14 cellular contexts compared by ENCODE assay signal in genomic region chr16:49638696-49639629, GRCh38.
DNase-seq lines count a peak whose midpoint lies in the region; ATAC-seq and TF ChIP-seq lines count a peak whose summit lies in the region.
"Had no signal": no experiment of that assay in that cellular context is flagged by ENCODE, and none has a peak within 500 bp of the region (broad histone marks: within the 10 kb centered on the region; RNA-seq: fewer than 3 reads in every experiment).

No MANE protein-coding gene starts in this region.

- no peak for ATAC-seq in natural killer cell treated with Interleukin-12 subunit alpha and Interleukin-12 subunit beta and Interleukin-15 and Interleukin-18, amount 100 ng/mL, for 72 hours
- ATAC-seq in natural killer cell (no peak), left cardiac atrium (peak; percentile 52 to 76), aorta (ENCODE audit: low FRiP score) (peak; percentile 3), GM18502 (IDR thresholded peaks at IDR 0.05; ENCODE audit: poor library complexity, unreplicated experiment) (no peak), HG03025 (IDR thresholded peaks at IDR 0.05; ENCODE audit: low FRiP score, unreplicated experiment) (no peak)
- ATAC-seq: A549 had no signal

- H3K27me3 Mint-ChIP-seq in natural killer cell treated with Interleukin-12 subunit alpha and Interleukin-12 subunit beta and Interleukin-15 and Interleukin-18, amount 100 ng/mL, for 72 hours, result peaks cover 0 to 3% of the 10 kb centered on the region in 2 donors
- H3K27me3 Mint-ChIP-seq in natural killer cell (ENCODE audit: low read depth in 2 of 2), result no peaks in the 10 kb centered on the region

- no peaks in the 10 kb centered on the region for H3K36me3 ChIP-seq in ovary
- no peaks in the 10 kb centered on the region for H3K36me3 ChIP-seq in aorta (ENCODE audit: control insufficient read depth in 1 of 2, insufficient read depth in 2 of 2, low read length in 1 of 2)

- H3K27ac Mint-ChIP-seq in natural killer cell treated with Interleukin-12 subunit alpha and Interleukin-12 subunit beta and Interleukin-15 and Interleukin-18, amount 100 ng/mL, for 72 hours, result no peak overlapping the region
- H3K27ac Mint-ChIP-seq in natural killer cell, result no peak overlapping the region
- H3K27ac Mint-ChIP-seq: activated naive CD4-positive, alpha-beta T cell treated with anti-CD3 and anti-CD28 coated beads, Interleukin-2, amount 50 U/mL, for 24 hours; IgD-negative memory B cell had no signal

- H3K4me3 Mint-ChIP-seq in natural killer cell treated with Interleukin-12 subunit alpha and Interleukin-12 subunit beta and Interleukin-15 and Interleukin-18, amount 100 ng/mL, for 72 hours, result no peak overlapping the region
- no peak overlapping the region for H3K4me3 Mint-ChIP-seq in natural killer cell
- H3K4me3 Mint-ChIP-seq: activated naive CD4-positive, alpha-beta T cell treated with anti-CD3 and anti-CD28 coated beads, Interleukin-2, amount 50 U/mL, for 24 hours; IgD-negative memory B cell had no signal

- H3K27me3 ChIP-seq in ovary (no peaks in the 10 kb centered on the region), aorta (ENCODE audit: control insufficient read depth in 1 of 2, insufficient read depth in 2 of 2, low read length in 1 of 2) (no peaks in the 10 kb centered on the region)
- H3K27me3 ChIP-seq: thyroid gland had no signal

- H3K27ac ChIP-seq in ovary (peak overlapping the region in 1 of 2 donors; percentile 69), aorta (ENCODE audit: low read depth in 1 of 2, low read length in 2 of 2) (no peak overlapping the region)
- H3K27ac ChIP-seq: A549 had no signal

- intact Hi-C loops in natural killer cell (cut with micrococcal nuclease) (no loop called here), left cardiac atrium (cut with DNase I) (no loop called here), ovary (cut with DNase I) (no loop called here), aorta (cut with DNase I) (no loop called here)

- no peak overlapping the region for H3K4me3 ChIP-seq in ovary
- H3K4me3 ChIP-seq in aorta (ENCODE audit: low read length in 2 of 2), result no peak overlapping the region
- H3K4me3 ChIP-seq: A549, thyroid gland had no signal

- no peaks in the 10 kb centered on the region for H3K4me1 Mint-ChIP-seq in natural killer cell treated with Interleukin-12 subunit alpha and Interleukin-12 subunit beta and Interleukin-15 and Interleukin-18, amount 100 ng/mL, for 72 hours (ENCODE audit: low read depth in 2 of 2)
- H3K4me1 Mint-ChIP-seq in natural killer cell, result no peaks in the 10 kb centered on the region
- H3K4me1 Mint-ChIP-seq: activated naive CD4-positive, alpha-beta T cell treated with anti-CD3 and anti-CD28 coated beads, Interleukin-2, amount 50 U/mL, for 24 hours; IgD-negative memory B cell had no signal

- TF ChIP-seq EP300 in ovary (IDR thresholded peaks at IDR 0.05), result no peak

- H3K36me3 Mint-ChIP-seq in natural killer cell treated with Interleukin-12 subunit alpha and Interleukin-12 subunit beta and Interleukin-15 and Interleukin-18, amount 100 ng/mL, for 72 hours, result no peaks in the 10 kb centered on the region
- H3K36me3 Mint-ChIP-seq in natural killer cell, result no peaks in the 10 kb centered on the region
- H3K36me3 Mint-ChIP-seq: activated naive CD4-positive, alpha-beta T cell treated with anti-CD3 and anti-CD28 coated beads, Interleukin-2, amount 50 U/mL, for 24 hours; IgD-negative memory B cell had no signal

- no peaks in the 10 kb centered on the region for H3K9me3 Mint-ChIP-seq in natural killer cell treated with Interleukin-12 subunit alpha and Interleukin-12 subunit beta and Interleukin-15 and Interleukin-18, amount 100 ng/mL, for 72 hours
- H3K9me3 Mint-ChIP-seq in natural killer cell, result no peaks in the 10 kb centered on the region
- H3K9me3 Mint-ChIP-seq: activated naive CD4-positive, alpha-beta T cell treated with anti-CD3 and anti-CD28 coated beads, Interleukin-2, amount 50 U/mL, for 24 hours had no signal

- 19 to 34% (median 26%) methylated on average over 22 of the region's 22 CpGs for WGBS in ovary, 3 donors
- 61 to 63% methylated on average over 22 of the region's 22 CpGs for WGBS in aorta, 2 donors

- peak; percentile 18 for DNase-seq in natural killer cell treated with Interleukin-12 subunit alpha and Interleukin-12 subunit beta and Interleukin-15 and Interleukin-18, amount 100 ng/mL, for 72 hours (ENCODE audit: low spot score)
- no peak for DNase-seq in natural killer cell
- peak; percentile 51 for DNase-seq in left cardiac atrium
- DNase-seq in ovary, result peak in 4 of 5 donors; percentile 61 to 77 (median 66)
- peak in 1 of 2 donors; percentile 77 for DNase-seq in aorta
- no peak for DNase-seq in SHP77 (lab: John Stamatoyannopoulos, UW)
- DNase-seq: NCI-H748 treated with DMSO at 0.1 percent for 48 hours; stimulated activated CD4-positive, alpha-beta T cell treated with anti-CD3 and anti-CD28 coated beads, Interleukin-12 subunit alpha, Interleukin-12 subunit beta, amount 100 ng/mL, for 4 hours had no signal

- H3K4me1 ChIP-seq in ovary (ENCODE audit: insufficient read depth) (peaks cover 34% of the 10 kb centered on the region), aorta (ENCODE audit: control insufficient read depth in 1 of 2, insufficient read depth in 2 of 2, low read length in 2 of 2) (no peaks in the 10 kb centered on the region)
- H3K4me1 ChIP-seq: A549 had no signal

- TF ChIP-seq POLR2A in ovary (IDR thresholded peaks at IDR 0.05), result no peak

- no peaks in the 10 kb centered on the region for H3K9me3 ChIP-seq in ovary
- H3K9me3 ChIP-seq in aorta (ENCODE audit: control insufficient read depth, low read length), result no peaks in the 10 kb centered on the region
- H3K9me3 ChIP-seq: A549, thyroid gland had no signal

- TF ChIP-seq CTCF in natural killer cell (IDR thresholded peaks at IDR 0.05) (no peak), ovary (IDR thresholded peaks at IDR 0.05) (no peak)

Comparison
In these comparisons a context has a peak if more than half of its experiments do, and no peak if none do; other contexts are left out.
1. DNase-seq: peak in natural killer cell treated with Interleukin-12 subunit alpha and Interleukin-12 subunit beta and Interleukin-15 and Interleukin-18, amount 100 ng/mL, for 72 hours (single experiment), left cardiac atrium (single experiment) and ovary (4 of 5); none in natural killer cell (single experiment) and SHP77 (0 of 2).
2. ATAC-seq: peak in left cardiac atrium (2 of 2) and aorta (single experiment); none in natural killer cell treated with Interleukin-12 subunit alpha and Interleukin-12 subunit beta and Interleukin-15 and Interleukin-18, amount 100 ng/mL, for 72 hours (0 of 2), natural killer cell (0 of 3), GM18502 (single experiment) and HG03025 (single experiment).